In genomic region chr18:44536041-44536440, GRCh38 we compare ENCODE assay signal across 1 cellular context.
TF ChIP-seq lines count a peak whose summit lies in the region.

No MANE protein-coding gene starts in this region.

TF ChIP-seq in SK-N-SH, 30 proteins besides CTCF, POLR2A, EP300 and RAD21 (continued from another document):
- TF ChIP-seq PBX3 (IDR thresholded peaks at IDR 0.05) (peak; percentile 67), IRF3 (IDR thresholded peaks at IDR 0.05; ENCODE audit: low read depth, low read length) (no peak), JUND (IDR thresholded peaks at IDR 0.05) (peak; percentile 53), GABPA (IDR thresholded peaks at IDR 0.05; ENCODE audit: low read depth) (no peak; the same call in 1 of the 2 replicates)
- TF ChIP-seq, protein P1, sequence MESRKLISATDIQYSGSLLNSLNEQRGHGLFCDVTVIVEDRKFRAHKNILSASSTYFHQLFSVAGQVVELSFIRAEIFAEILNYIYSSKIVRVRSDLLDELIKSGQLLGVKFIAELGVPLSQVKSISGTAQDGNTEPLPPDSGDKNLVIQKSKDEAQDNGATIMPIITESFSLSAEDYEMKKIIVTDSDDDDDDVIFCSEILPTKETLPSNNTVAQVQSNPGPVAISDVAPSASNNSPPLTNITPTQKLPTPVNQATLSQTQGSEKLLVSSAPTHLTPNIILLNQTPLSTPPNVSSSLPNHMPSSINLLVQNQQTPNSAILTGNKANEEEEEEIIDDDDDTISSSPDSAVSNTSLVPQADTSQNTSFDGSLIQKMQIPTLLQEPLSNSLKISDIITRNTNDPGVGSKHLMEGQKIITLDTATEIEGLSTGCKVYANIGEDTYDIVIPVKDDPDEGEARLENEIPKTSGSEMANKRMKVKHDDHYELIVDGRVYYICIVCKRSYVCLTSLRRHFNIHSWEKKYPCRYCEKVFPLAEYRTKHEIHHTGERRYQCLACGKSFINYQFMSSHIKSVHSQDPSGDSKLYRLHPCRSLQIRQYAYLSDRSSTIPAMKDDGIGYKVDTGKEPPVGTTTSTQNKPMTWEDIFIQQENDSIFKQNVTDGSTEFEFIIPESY (IDR thresholded peaks at IDR 0.05; ENCODE audit: borderline replicate concordance, low read depth), result no peak
- TF ChIP-seq, protein P2, sequence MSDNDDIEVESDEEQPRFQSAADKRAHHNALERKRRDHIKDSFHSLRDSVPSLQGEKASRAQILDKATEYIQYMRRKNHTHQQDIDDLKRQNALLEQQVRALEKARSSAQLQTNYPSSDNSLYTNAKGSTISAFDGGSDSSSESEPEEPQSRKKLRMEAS (IDR thresholded peaks at IDR 0.05; ENCODE audit: low read depth), result 0 out of 2 replicates have a peak, but pooled peaks have one; percentile 28
